ENCODE assay signal across 8 cellular contexts in the genomic region with DNA sequence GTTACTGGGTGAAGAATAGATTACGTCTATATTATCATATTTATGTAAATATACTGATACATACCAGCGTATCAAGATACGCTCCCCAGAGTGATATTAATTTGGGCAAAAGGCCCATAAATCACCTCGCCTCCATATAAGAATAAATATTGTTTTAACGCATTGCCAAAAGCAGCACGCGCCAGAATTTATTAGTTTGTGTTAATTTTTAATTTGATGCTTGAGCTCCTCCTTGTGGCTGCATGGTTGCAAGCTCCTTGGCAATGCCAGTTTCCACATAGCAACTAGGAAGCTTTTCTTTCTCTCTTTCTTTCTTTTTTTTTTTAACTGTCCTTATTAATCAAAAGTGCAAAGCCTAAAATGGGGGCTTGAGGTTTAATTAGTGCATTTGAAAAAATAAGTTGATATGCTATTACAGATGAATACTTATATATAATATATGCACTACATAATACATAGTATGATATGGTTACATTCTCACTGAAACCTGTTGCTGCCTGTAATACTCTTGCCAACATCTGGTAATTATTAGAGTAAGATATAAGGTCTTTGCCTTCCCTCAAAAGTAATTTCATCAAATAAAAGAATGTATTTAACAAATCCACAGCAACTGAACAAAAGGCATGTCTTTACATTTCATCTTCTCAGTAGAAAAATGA.
DNase-seq lines count a peak whose midpoint lies in the region; ATAC-seq, FAIRE-seq and TF ChIP-seq lines count a peak whose summit lies in the region.

No MANE protein-coding gene starts in this region.

- H3K27me3 ChIP-seq in AG04450 (ENCODE audit: control insufficient read depth, insufficient read depth, low read length) = peaks cover 4% of the 10 kb centered on the region

- ATAC-seq in HG02981 (IDR thresholded peaks at IDR 0.05; ENCODE audit: unreplicated experiment) = peak; percentile 46

- CTCF ChIA-PET in AG04450 (lab: Charles Lee) = interaction anchor here (0.5 to 2.2 kb wide), 16 partner anchors 9 to 1434 kb away, joined by 3 to 23 read pairs (median 4); no protein-coding TSS in a partner anchor
- CTCF ChIA-PET in OCI-LY7 (lab: Charles Lee; ENCODE audit: unreplicated experiment) = no interaction called here

- DNase-seq in AG04450 (ENCODE audit: low read depth, low spot score) (no peak), OCI-LY7 (ENCODE audit: low spot score) (peak; percentile 46), mucosa of gallbladder (ENCODE audit: low spot score) (peak; percentile 34), DMS79 treated with DMSO at 0.1 percent for 48 hours (lab: John Stamatoyannopoulos, UW) (no peak)
- no peak for DNase-seq in stimulated activated naive CD4-positive, alpha-beta T cell treated with Interleukin-2 at 50 U/mL for 16 hours (lab: John Stamatoyannopoulos, UW)

- no peaks in the 10 kb centered on the region for H3K9me3 ChIP-seq in AG04450 (ENCODE audit: control insufficient read depth, insufficient read depth, low read length)
- H3K9me3 ChIP-seq in OCI-LY7 (ENCODE audit: low read length) = no peaks in the 10 kb centered on the region

- intact Hi-C loops in OCI-LY7 (cut with micrococcal nuclease; ENCODE audit: unreplicated experiment) = loop anchor here (5.0 kb wide), 1 partner anchor 398 kb away; no protein-coding TSS in a partner anchor

- no peak overlapping the region for H2AFZ ChIP-seq in OCI-LY7 (ENCODE audit: low read length)

- H4K20me1 ChIP-seq in OCI-LY7 (ENCODE audit: insufficient read depth, low read length) = no peaks in the 10 kb centered on the region

- H3K9me2 ChIP-seq in OCI-LY7 (ENCODE audit: insufficient read depth, low read length) = no peaks in the 10 kb centered on the region

- H3K79me2 ChIP-seq in OCI-LY7 (ENCODE audit: insufficient read depth, low read depth, low read length) = no peaks in the 10 kb centered on the region

- H3K4me3 ChIP-seq in AG04450 (ENCODE audit: low read depth, low read length) (no peak overlapping the region), OCI-LY7 (ENCODE audit: low read depth, low read length, poor library complexity, severe bottlenecking) (no peak overlapping the region)

- no peaks in the 10 kb centered on the region for H3K4me1 ChIP-seq in OCI-LY7 (ENCODE audit: insufficient read depth, low read length, poor library complexity, severe bottlenecking)

- peak; percentile 82 for TF ChIP-seq CTCF in AG04450 (IDR thresholded peaks at IDR 0.05; ENCODE audit: low read depth, low read length)
- peak; percentile 60 for TF ChIP-seq CTCF in GM12874 (IDR thresholded peaks at IDR 0.05; ENCODE audit: insufficient read depth, low read depth, low read length)
- peak; percentile 89 for TF ChIP-seq CTCF in OCI-LY7 (conservative IDR thresholded peaks at IDR 0.05; ENCODE audit: low read length)

- POLR2A ChIA-PET in AG04450 (lab: Yijun Ruan, JAX) = no interaction called here
- POLR2A ChIA-PET in OCI-LY7 (lab: Charles Lee) = interaction anchor here (0.6 to 0.7 kb wide), 4 partner anchors 104 to 1002 kb away, joined by 3 to 4 read pairs (median 3); no protein-coding TSS in a partner anchor

- H3K27ac ChIP-seq in AG04450 (ENCODE audit: low read depth, low read length) (no peak overlapping the region), OCI-LY7 (ENCODE audit: low read depth, low read length, poor library complexity, severe bottlenecking) (no peak overlapping the region)

- H3K4me2 ChIP-seq in OCI-LY7 (ENCODE audit: low read length) = no peak overlapping the region

- no peaks in the 10 kb centered on the region for H3K36me3 ChIP-seq in OCI-LY7 (ENCODE audit: insufficient read depth, low read length)

- FAIRE-seq in endometrium (lab: Jason Lieb, UNC) = peak; percentile 87

- BruUV-seq in OCI-LY7 (replicated peaks; lab: Mats Ljungman, UMichigan) = no TSS peak

Comparison
In these comparisons a context has a peak if more than half of its experiments do, and no peak if none do; other contexts are left out.
1. DNase-seq: peak in OCI-LY7 (single experiment) and mucosa of gallbladder (single experiment); none in AG04450 (single experiment), DMS79 treated with DMSO at 0.1 percent for 48 hours (single experiment) and stimulated activated naive CD4-positive, alpha-beta T cell treated with Interleukin-2 at 50 U/mL for 16 hours (single experiment).
2. Peak in every context shown above with its lines, with median percentiles within 50 percentile points of each other: CTCF ChIP-seq.